In genomic region chr1:162171078-162171477, GRCh38 we compare ENCODE assay signal across 19 cellular contexts.
"Had no signal": no experiment of that assay in that cellular context is flagged by ENCODE, and none has a peak within 500 bp of the region (broad histone marks: within the 10 kb centered on the region; RNA-seq: fewer than 3 reads in every experiment).

No MANE protein-coding gene starts in this region.

- H3K4me3 ChIP-seq: cardiac muscle cell, dorsolateral prefrontal cortex, left ventricle myocardium inferior, right atrium auricular region, smooth muscle cell, stomach, thoracic aorta had no signal

- DNase-seq: activated CD4-positive, alpha-beta T cell treated with anti-CD3 and anti-CD28 coated beads, Interleukin-2, amount 10 ng/mL, durations not matched to agents 24 days and 14 days; activated CD4-positive, CD25-positive, alpha-beta regulatory T cell; activated CD8-positive, alpha-beta memory T cell treated with anti-CD3 and anti-CD28 coated beads, Interleukin-2, amount 50 U/mL, for 48 hours; activated gamma-delta T cell treated with Interleukin-2 at 50 U/mL for 16 hours; activated naive CD8-positive, alpha-beta T cell treated with anti-CD3 and anti-CD28 coated beads for 36 hours; activated T-cell treated with anti-CD3 and anti-CD28 coated beads, Interleukin-2, amount 50 U/mL, for 72 hours; dorsolateral prefrontal cortex; endodermal cell; hippocampal formation; kidney; left ventricle myocardium inferior; mesendoderm; occipital lobe; stomach; SW 1271 had no signal

- ATAC-seq: activated T-cell treated with anti-CD3 and anti-CD28 coated beads, Interleukin-2, amount 50 U/mL, for 72 hours had no signal
